In the genomic region with DNA sequence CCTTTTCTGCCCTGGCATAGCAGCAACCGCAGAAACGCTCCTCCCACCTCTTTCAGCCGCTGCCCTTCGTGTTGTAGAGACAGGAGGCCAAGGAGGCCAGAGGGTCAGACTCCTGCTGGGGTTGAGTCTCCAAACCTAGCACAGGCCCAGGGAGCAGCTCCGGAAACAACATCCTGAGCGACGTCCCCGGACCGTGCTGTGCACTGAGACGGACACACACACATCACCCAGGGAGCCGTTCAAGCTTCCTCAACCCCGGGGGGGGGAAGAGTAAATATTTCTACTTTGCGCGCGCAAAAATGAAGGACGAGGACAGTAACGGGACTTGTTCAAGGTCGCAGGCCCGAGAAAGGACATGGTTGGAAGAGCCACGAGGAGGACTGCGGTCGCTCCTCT, we compare ENCODE assay signal across 8 cellular contexts. TPM values are rescaled to one million over a fixed set of nuclear protein-coding genes. Genes with fewer than 3 reads are reported as not detected.
DNase-seq lines count a peak whose midpoint lies in the region; ATAC-seq, FAIRE-seq and TF ChIP-seq lines count a peak whose summit lies in the region.

No MANE protein-coding gene starts in this region.

- H3K9me3 ChIP-seq in OCI-LY7 (ENCODE audit: low read length): peaks cover 36% of the 10 kb centered on the region; the same call in 1 of the 2 replicates

- no peaks in the 10 kb centered on the region for H3K79me2 ChIP-seq in OCI-LY7 (ENCODE audit: insufficient read depth, low read depth, low read length)

- H3K27ac ChIP-seq in OCI-LY7 (ENCODE audit: low read depth, low read length, poor library complexity, severe bottlenecking): no peak overlapping the region

- H3K9me2 ChIP-seq in OCI-LY7 (ENCODE audit: insufficient read depth, low read length): no peaks in the 10 kb centered on the region

- H3K4me3 Mint-ChIP-seq in stimulated activated memory B cell treated with anti-CD40 and anti-IgM and Interleukin-4, amounts not matched to agents 10 μg/mL and 1 μg/mL and 100 μg/mL, for 72 hours: peak overlapping the region; percentile 95

- peaks cover 39% of the 10 kb centered on the region for H3K36me3 Mint-ChIP-seq in stimulated activated memory B cell treated with anti-CD40 and anti-IgM and Interleukin-4, amounts not matched to agents 10 μg/mL and 1 μg/mL and 100 μg/mL, for 72 hours

- POLR2A ChIA-PET in OCI-LY7 (lab: Charles Lee): no interaction called here

- H3K4me3 ChIP-seq in OCI-LY7 (ENCODE audit: low read depth, low read length, poor library complexity, severe bottlenecking): peak overlapping the region; percentile 71
- peak overlapping the region; percentile 99 for H3K4me3 ChIP-seq in bronchial epithelial cell (ENCODE audit: low read depth, low read length)

- no peaks in the 10 kb centered on the region for H3K27me3 ChIP-seq in bronchial epithelial cell (ENCODE audit: control insufficient read depth, insufficient read depth, low read length)

- peaks cover 32% of the 10 kb centered on the region for H3K4me1 Mint-ChIP-seq in stimulated activated memory B cell treated with anti-CD40 and anti-IgM and Interleukin-4, amounts not matched to agents 10 μg/mL and 1 μg/mL and 100 μg/mL, for 72 hours

- no peaks in the 10 kb centered on the region for H3K27me3 Mint-ChIP-seq in stimulated activated memory B cell treated with anti-CD40 and anti-IgM and Interleukin-4, amounts not matched to agents 10 μg/mL and 1 μg/mL and 100 μg/mL, for 72 hours

- ATAC-seq in GM21723 (IDR thresholded peaks at IDR 0.05; ENCODE audit: unreplicated experiment): peak; percentile 32
- ATAC-seq in stimulated activated memory B cell treated with anti-CD40 and anti-IgM and Interleukin-4, amounts not matched to agents 10 μg/mL and 1 μg/mL and 100 μg/mL, for 72 hours: peak; percentile 57
- no peak for ATAC-seq in HG03025 (IDR thresholded peaks at IDR 0.05; ENCODE audit: low FRiP score, unreplicated experiment)

- CTCF ChIA-PET in OCI-LY7 (lab: Charles Lee; ENCODE audit: unreplicated experiment): no interaction called here

- H4K20me1 ChIP-seq in OCI-LY7 (ENCODE audit: insufficient read depth, low read length): no peaks in the 10 kb centered on the region

- no TSS peak for BruUV-seq in OCI-LY7 (replicated peaks; lab: Mats Ljungman, UMichigan)

- H3K9me3 Mint-ChIP-seq in stimulated activated memory B cell treated with anti-CD40 and anti-IgM and Interleukin-4, amounts not matched to agents 10 μg/mL and 1 μg/mL and 100 μg/mL, for 72 hours: peaks cover 9% of the 10 kb centered on the region

- no peak for FAIRE-seq in bronchial epithelial cell (lab: Jason Lieb, UNC)

- DNase-seq in D341Med (ENCODE audit: low spot score) (peak; percentile 55), OCI-LY7 (ENCODE audit: low spot score) (peak; percentile 14), bronchial epithelial cell (ENCODE audit: low read depth) (peak; percentile 8), kidney glomerular epithelial cell (lab: John Stamatoyannopoulos, UW) (peak; percentile 33), SW480 (ENCODE audit: low spot score) (no peak)

- H3K4me1 ChIP-seq in OCI-LY7 (ENCODE audit: insufficient read depth, low read length, poor library complexity, severe bottlenecking): no peaks in the 10 kb centered on the region

- peak overlapping the region; percentile 81 for H3K27ac Mint-ChIP-seq in stimulated activated memory B cell treated with anti-CD40 and anti-IgM and Interleukin-4, amounts not matched to agents 10 μg/mL and 1 μg/mL and 100 μg/mL, for 72 hours

- H2AFZ ChIP-seq in OCI-LY7 (ENCODE audit: low read length): 0 out of 2 replicates have a peak overlapping the region, but pooled peaks have one; percentile 66

- TF ChIP-seq CTCF in OCI-LY7 (conservative IDR thresholded peaks at IDR 0.05; ENCODE audit: low read length): no peak
- TF ChIP-seq CTCF in bronchial epithelial cell (IDR thresholded peaks at IDR 0.05; ENCODE audit: insufficient read depth, low read length, severe bottlenecking): no peak

- intact Hi-C loops in OCI-LY7 (cut with micrococcal nuclease; ENCODE audit: unreplicated experiment): no loop called here

- H3K4me2 ChIP-seq in OCI-LY7 (ENCODE audit: low read length): peak overlapping the region; percentile 83

- H3K36me3 ChIP-seq in OCI-LY7 (ENCODE audit: insufficient read depth, low read length) (peaks cover 17% of the 10 kb centered on the region), bronchial epithelial cell (ENCODE audit: control insufficient read depth, insufficient read depth, low read length) (peaks cover 14% of the 10 kb centered on the region)

RNA-seq across cellular contexts. Expression of a gene that starts 0.7 kb away (rescaled TPM):
- 6.3 and 6.9 TPM in 2 replicates for total RNA-seq in OCI-LY7 (2014; rRNA removed; shearing (Covaris generic))
- 6.8 and 8.7 TPM in 2 replicates for total RNA-seq in OCI-LY7 (2022)
- 6.3 and 9.7 TPM in 2 replicates for total RNA-seq in bronchial epithelial cell

RNA-seq across cellular contexts. Expression of a gene that starts 19.7 kb away (rescaled TPM):
- 4.6 and 5.0 TPM in 2 replicates for total RNA-seq in OCI-LY7 (2014; rRNA removed; shearing (Covaris generic))
- total RNA-seq in OCI-LY7 (2022) (3.1 and 4.9 TPM in 2 replicates), bronchial epithelial cell (5.5 and 7.4 TPM in 2 replicates)

RNA-seq across cellular contexts. Expression of a gene that starts 24.9 kb away (rescaled TPM):
- 0.47 and 0.98 TPM in 2 replicates for total RNA-seq in OCI-LY7 (2014; rRNA removed; shearing (Covaris generic))
- total RNA-seq in OCI-LY7 (2022) (not detected in 2 replicates), bronchial epithelial cell (7.4 and 8.4 TPM in 2 replicates)

RNA-seq across cellular contexts. Expression of a gene that starts 31.9 kb away (rescaled TPM):
- total RNA-seq in OCI-LY7 (2014; rRNA removed; shearing (Covaris generic)): 6.1 and 7.5 TPM in 2 replicates
- 6.6 and 8.8 TPM in 2 replicates for total RNA-seq in OCI-LY7 (2022)
- 6.9 and 7.6 TPM in 2 replicates for total RNA-seq in bronchial epithelial cell

RNA-seq across cellular contexts. Expression of a gene that starts 40.7 kb away (rescaled TPM):
- total RNA-seq in OCI-LY7 (2014; rRNA removed; shearing (Covaris generic)): 6.2 and 13.4 TPM in 2 replicates
- total RNA-seq in OCI-LY7 (2022) (7.7 and 8.0 TPM in 2 replicates), bronchial epithelial cell (3.7 and 3.9 TPM in 2 replicates)
